ENCODE assay signal across 24 cellular contexts in the genomic region with DNA sequence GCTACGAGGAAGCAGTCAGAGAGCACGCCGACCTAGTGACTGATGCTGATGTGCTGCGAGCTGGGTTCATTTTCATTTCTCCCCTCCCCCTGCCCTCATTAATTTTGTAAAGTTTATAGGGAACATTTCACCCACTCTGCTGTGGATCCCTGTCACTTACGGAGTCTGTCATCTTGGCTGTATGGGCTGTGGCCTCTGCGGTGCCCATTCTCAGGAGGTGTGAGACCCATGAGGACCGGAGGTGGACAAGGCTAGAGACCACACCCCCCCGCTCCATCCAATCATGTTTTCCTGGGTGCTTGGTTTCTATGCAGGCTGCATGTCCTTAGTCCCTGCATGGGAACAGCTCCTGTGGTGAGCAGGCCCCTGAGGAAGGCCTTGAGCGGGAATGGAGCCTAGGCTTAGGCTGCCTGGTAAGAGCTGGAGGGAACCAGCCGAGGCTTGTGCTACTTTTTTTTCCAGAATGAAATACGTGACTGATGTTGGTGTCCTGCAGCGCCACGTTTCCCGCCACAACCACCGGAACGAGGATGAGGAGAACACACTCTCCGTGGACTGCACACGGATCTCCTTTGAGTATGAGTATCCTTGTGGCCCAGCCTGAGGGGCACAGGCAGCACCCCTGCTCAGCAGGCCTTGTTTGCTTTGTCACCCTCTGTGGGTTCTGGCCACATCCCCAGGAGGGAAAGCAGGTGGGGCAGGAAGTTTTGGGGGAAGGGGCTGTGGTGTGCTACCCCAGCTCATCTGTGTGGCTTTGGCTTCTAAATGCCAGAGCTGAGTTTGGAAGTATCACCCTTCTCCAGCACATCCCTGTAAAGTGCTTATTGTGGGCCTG. TPM values are rescaled to one million over a fixed set of nuclear protein-coding genes. Genes with fewer than 3 reads are reported as not detected.
DNase-seq lines count a peak whose midpoint lies in the region; ATAC-seq lines count a peak whose summit lies in the region.
"Had no signal": no experiment of that assay in that cellular context is flagged by ENCODE, and none has a peak within 500 bp of the region (broad histone marks: within the 10 kb centered on the region; RNA-seq: fewer than 3 reads in every experiment).

No MANE protein-coding gene starts in this region.

- H3K9me3 Mint-ChIP-seq in CD4-positive, CD25-positive, alpha-beta regulatory T cell = peaks cover 0 to 2% (median 0%) of the 10 kb centered on the region in 7 donors

- H3K4me2 ChIP-seq in BLaER1 = peak overlapping the region; percentile 76
- H3K4me2 ChIP-seq: smooth muscle cell had no signal

- H3K27ac Mint-ChIP-seq in CD4-positive, CD25-positive, alpha-beta regulatory T cell = peak overlapping the region in 2 of 3 donors; percentile 4 to 42
- H3K27ac Mint-ChIP-seq in T-helper 17 cell = peak overlapping the region; percentile 82

- no peaks in the 10 kb centered on the region for H3K27me3 ChIP-seq in BLaER1
- no peaks in the 10 kb centered on the region for H3K27me3 ChIP-seq in CD4-positive, CD25-positive, alpha-beta regulatory T cell (ENCODE audit: control insufficient read depth, insufficient read depth, low read length)
- H3K27me3 ChIP-seq: heart left ventricle, left lung had no signal

- H3K27ac ChIP-seq in BLaER1 = peak overlapping the region; percentile 44
- no peak overlapping the region for H3K27ac ChIP-seq in CD4-positive, CD25-positive, alpha-beta regulatory T cell (ENCODE audit: insufficient read depth, low read length, poor library complexity, severe bottlenecking)
- H3K27ac ChIP-seq: epithelial cell of prostate, heart left ventricle, left lung had no signal

- no peak overlapping the region for H3K4me3 ChIP-seq in BLaER1
- H3K4me3 ChIP-seq in CD4-positive, CD25-positive, alpha-beta regulatory T cell (ENCODE audit: low read depth, low read length) = no peak overlapping the region
- H3K4me3 ChIP-seq: heart left ventricle, left lung, smooth muscle cell had no signal

- H3K27me3 Mint-ChIP-seq in CD4-positive, CD25-positive, alpha-beta regulatory T cell = no peaks in the 10 kb centered on the region
- no peaks in the 10 kb centered on the region for H3K27me3 Mint-ChIP-seq in T-helper 17 cell
- H3K27me3 Mint-ChIP-seq: activated naive CD8-positive, alpha-beta T cell had no signal

- H4K20me1 ChIP-seq in BLaER1 = no peaks in the 10 kb centered on the region; the same call in 1 of the 2 replicates

- DNase-seq in CD4-positive, CD25-positive, alpha-beta regulatory T cell = peak in 1 of 3 donors; percentile 55
- no peak for DNase-seq in T-helper 17 cell
- peak; percentile 75 for DNase-seq in mesenteric fat pad (ENCODE audit: low spot score)
- no peak for DNase-seq in DMS53 (lab: John Stamatoyannopoulos, UW)
- DNase-seq in epidermal melanocyte (ENCODE audit: insufficient read length, low spot score) = no peak
- DNase-seq in nucleus accumbens (lab: John Stamatoyannopoulos, UW) = no peak
- DNase-seq: activated CD4-positive, alpha-beta T cell treated with anti-CD3 and anti-CD28 coated beads for 4 hours; activated T-cell treated with anti-CD3 and anti-CD28 coated beads for 4 hours; DMS79 treated with DMSO at 0.1 percent for 48 hours; heart left ventricle; left lung; midbrain; MM.1S; NCI-H1417 treated with DMSO at 0.1 percent for 48 hours; NCI-H446; PC-3; Right ventricle myocardium superior; stimulated activated naive CD4-positive, alpha-beta T cell; SW 1271 had no signal

- H3K4me3 Mint-ChIP-seq in CD4-positive, CD25-positive, alpha-beta regulatory T cell = peak overlapping the region in 1 of 4 donors; percentile 48
- peak overlapping the region; percentile 21 for H3K4me3 Mint-ChIP-seq in T-helper 17 cell
- H3K4me3 Mint-ChIP-seq: activated naive CD8-positive, alpha-beta T cell had no signal

- H3K4me1 Mint-ChIP-seq in CD4-positive, CD25-positive, alpha-beta regulatory T cell = peaks cover 0 to 19% (median 6%) of the 10 kb centered on the region in 4 donors
- H3K4me1 Mint-ChIP-seq in T-helper 17 cell = peaks cover 16% of the 10 kb centered on the region

- H3K9me3 ChIP-seq in BLaER1 (no peaks in the 10 kb centered on the region), T-helper 17 cell (ENCODE audit: control insufficient read depth, low read length, poor library complexity, severe bottlenecking) (no peaks in the 10 kb centered on the region)
- no peaks in the 10 kb centered on the region for H3K9me3 ChIP-seq in CD4-positive, CD25-positive, alpha-beta regulatory T cell (ENCODE audit: control insufficient read depth in 2 of 2, low read length in 2 of 2)
- H3K9me3 ChIP-seq: heart left ventricle, left lung had no signal

- no peaks in the 10 kb centered on the region for H3K36me3 Mint-ChIP-seq in CD4-positive, CD25-positive, alpha-beta regulatory T cell
- no peaks in the 10 kb centered on the region for H3K36me3 Mint-ChIP-seq in T-helper 17 cell (ENCODE audit: low read depth)
- H3K36me3 Mint-ChIP-seq: activated naive CD8-positive, alpha-beta T cell had no signal

- peaks cover 87% of the 10 kb centered on the region for H3K36me3 ChIP-seq in BLaER1
- no peaks in the 10 kb centered on the region for H3K36me3 ChIP-seq in CD4-positive, CD25-positive, alpha-beta regulatory T cell (ENCODE audit: control insufficient read depth, insufficient read depth, low read length)
- H3K36me3 ChIP-seq: heart left ventricle, left lung had no signal

- no peak for ATAC-seq in CD4-positive, CD25-positive, alpha-beta regulatory T cell (ENCODE audit: low read depth in 2 of 2)
- ATAC-seq in T-helper 17 cell = no peak
- ATAC-seq: left lung, PC-3 had no signal

- peak overlapping the region; percentile 29; the same call in 1 of the 2 replicates for H3K9ac ChIP-seq in BLaER1

- H3K4me1 ChIP-seq in BLaER1 = peaks cover 19% of the 10 kb centered on the region
- peaks cover 11% of the 10 kb centered on the region for H3K4me1 ChIP-seq in CD4-positive, CD25-positive, alpha-beta regulatory T cell (ENCODE audit: control insufficient read depth, insufficient read depth, low read length, poor library complexity, severe bottlenecking)
- H3K4me1 ChIP-seq: heart left ventricle, left lung had no signal

RNA-seq across cellular contexts. Expression of a gene that starts 19.1 kb away (rescaled TPM):
- 1.7 TPM for total RNA-seq in CD4-positive, CD25-positive, alpha-beta regulatory T cell
- polyA plus RNA-seq in CD4-positive, CD25-positive, alpha-beta regulatory T cell = 1 to 10 TPM in 3 of 4 donors, under 1 TPM in 1; 0.84 to 2.3 (median 1.7) TPM
- 10 to 100 TPM in 1 of 2 donors, under 1 TPM in 1; 0.87 to 20.0 TPM for total RNA-seq in T-helper 17 cell
- total RNA-seq in mesenteric fat pad = 151 TPM
- total RNA-seq: fibroblast of villous mesenchyme, smooth muscle cell had no signal

RNA-seq across cellular contexts. Expression of a gene that starts 25.4 kb away (rescaled TPM):
- 2.7 TPM for total RNA-seq in CD4-positive, CD25-positive, alpha-beta regulatory T cell
- polyA plus RNA-seq in CD4-positive, CD25-positive, alpha-beta regulatory T cell = 1 to 10 TPM in 3 of 4 donors, under 1 TPM in 1; 0.56 to 3.4 (median 1.9) TPM
- total RNA-seq in T-helper 17 cell = under 1 TPM; 0.32 to 0.37 TPM
- total RNA-seq in mesenteric fat pad = not detected

RNA-seq across cellular contexts. Expression of a gene that starts 26.1 kb away (rescaled TPM):
- total RNA-seq in CD4-positive, CD25-positive, alpha-beta regulatory T cell = 97.7 TPM
- 100 to 1,000 TPM; 113 to 146 (median 127) TPM for polyA plus RNA-seq in CD4-positive, CD25-positive, alpha-beta regulatory T cell
- total RNA-seq in T-helper 17 cell (10 to 100 TPM; 76.3 to 79.2 TPM), mesenteric fat pad (55.4 TPM)

RNA-seq across cellular contexts. Expression of a gene that starts 57.6 kb away (rescaled TPM):
- total RNA-seq in CD4-positive, CD25-positive, alpha-beta regulatory T cell = 37.2 TPM
- 10 to 100 TPM; 45.7 to 73.0 (median 62.7) TPM for polyA plus RNA-seq in CD4-positive, CD25-positive, alpha-beta regulatory T cell
- total RNA-seq in T-helper 17 cell (10 to 100 TPM; 31.6 to 32.7 TPM), mesenteric fat pad (26.3 TPM)
